ENCODE assay signal across 8 cellular contexts in genomic region chr5:112691758-112692157, GRCh38. TPM values are rescaled to one million over a fixed set of nuclear protein-coding genes. Genes with fewer than 3 reads are reported as not detected.
DNase-seq lines count a peak whose midpoint lies in the region; ATAC-seq and TF ChIP-seq lines count a peak whose summit lies in the region.

No MANE protein-coding gene starts in this region.

- DNase-seq in GM10248 (ENCODE audit: extremely low spot score) (peak; percentile 25), HT1080 (ENCODE audit: low read depth) (peak; percentile 54), right lobe of liver (no peak), HuH-7.5 (ENCODE audit: low spot score) (no peak), Ammon's horn (ENCODE audit: low spot score) (no peak), pons (ENCODE audit: low spot score) (no peak)

- no CpG with 5 or more reads among the region's 3 CpGs for WGBS in right lobe of liver (ENCODE audit: insufficient coverage, low coverage, low lambda C conversion rate, missing lambda C conversion rate)

- H3K27ac ChIP-seq in VCaP (no peak overlapping the region), right lobe of liver (no peak overlapping the region)

- no peaks in the 10 kb centered on the region for H3K36me3 ChIP-seq in right lobe of liver

- ATAC-seq in right lobe of liver (peak; percentile 58 to 79 (median 76)), GM21723 (IDR thresholded peaks at IDR 0.05; ENCODE audit: unreplicated experiment) (no peak)

- H3K4me3 ChIP-seq in right lobe of liver, result no peak overlapping the region

- no peak for TF ChIP-seq POLR2A in right lobe of liver (IDR thresholded peaks at IDR 0.05)

- POLR2A ChIA-PET in GM10248 (lab: Yijun Ruan, JAX), result no interaction called here

- H3K4me1 ChIP-seq in right lobe of liver, result no peaks in the 10 kb centered on the region

- H3K9me3 ChIP-seq in right lobe of liver, result no peaks in the 10 kb centered on the region

- no peak for TF ChIP-seq CTCF in GM10248 (IDR thresholded peaks at IDR 0.05; ENCODE audit: control extremely low read depth, extremely low read depth, low read depth, missing control alignments)
- TF ChIP-seq CTCF in VCaP (conservative IDR thresholded peaks at IDR 0.05), result peak; percentile 47; the same call in 1 of the 2 replicates
- TF ChIP-seq CTCF in right lobe of liver (IDR thresholded peaks at IDR 0.05), result peak; percentile 11 to 37 (median 28)

- no peaks in the 10 kb centered on the region for H3K27me3 ChIP-seq in right lobe of liver

- intact Hi-C loops in right lobe of liver (cut with DNase I), result no loop called here

- CTCF ChIA-PET in GM10248 (lab: Yijun Ruan, JAX), result interaction anchor here (0.8 to 5.2 kb wide), 8 partner anchors 9 to 157 kb away, joined by 3 to 32 read pairs (median 6); no protein-coding TSS in a partner anchor

RNA-seq across cellular contexts. Expression of gene APC, which starts 45.9 kb away (rescaled TPM):
- 21.4 and 28.9 TPM in 2 replicates for total RNA-seq in HT1080 (2014; rRNA removed; shearing (Covaris generic))
- 4.1 and 6.2 TPM in 2 replicates for polyA plus RNA-seq in HT1080 (2015; cell fraction: cytosol; rRNA removed)
- 17.1 and 19.1 TPM in 2 replicates for polyA plus RNA-seq in HT1080 (2015; cell fraction: nucleus; rRNA removed)
- 10 to 100 TPM; 12.4 to 34.5 (median 16.9) TPM for total RNA-seq in right lobe of liver

Comparison
In these comparisons a context has a peak if more than half of its experiments do, and no peak if none do; other contexts are left out.
1. DNase-seq: peak in GM10248 (single experiment) and HT1080 (single experiment); none in right lobe of liver (0 of 3), HuH-7.5 (single experiment), Ammon's horn (single experiment) and pons (single experiment).